13 cellular contexts compared by ENCODE assay signal in genomic region chr15:72338617-72339321, GRCh38. TPM values are rescaled to one million over a fixed set of nuclear protein-coding genes. Genes with fewer than 3 reads are reported as not detected.
A peak's percentile ranks its signal among the peaks of the same experiment; 100 is the strongest.
DNase-seq lines count a peak whose midpoint lies in the region; TF ChIP-seq lines count a peak whose summit lies in the region.
"Had no signal": no experiment of that assay in that cellular context is flagged by ENCODE, and none has a peak within 500 bp of the region (broad histone marks: within the 10 kb centered on the region; RNA-seq: fewer than 3 reads in every experiment).

No MANE protein-coding gene starts in this region.

- H2BK120ac ChIP-seq in H9 (ENCODE audit: low read depth, low read length, poor library complexity, severe bottlenecking), result no peak overlapping the region

- H3K27me3 Mint-ChIP-seq in H9 (ENCODE audit: low read depth), result no peaks in the 10 kb centered on the region
- H3K27me3 Mint-ChIP-seq: CD8-positive, alpha-beta memory T cell had no signal

- H2BK20ac ChIP-seq in H9 (ENCODE audit: low read depth, low read length, poor library complexity, severe bottlenecking), result no peak overlapping the region

- H3K27me3 ChIP-seq in osteoblast (ENCODE audit: insufficient read depth, low read length) (no peaks in the 10 kb centered on the region), H9 (ENCODE audit: insufficient read depth, low read length) (no peaks in the 10 kb centered on the region)
- H3K27me3 ChIP-seq: foreskin keratinocyte had no signal

- no peaks in the 10 kb centered on the region for H3K36me3 ChIP-seq in osteoblast (ENCODE audit: insufficient read depth, low read length)

- no peak overlapping the region for H3K18ac ChIP-seq in H9 (ENCODE audit: insufficient read length, low read depth, low read length)

- peak overlapping the region; percentile 80 for H3K27ac ChIP-seq in osteoblast (ENCODE audit: low read depth, low read length)
- H3K27ac ChIP-seq in H9 (ENCODE audit: insufficient read length, low read depth, low read length), result no peak overlapping the region
- H3K27ac ChIP-seq: foreskin keratinocyte had no signal

- no peaks in the 10 kb centered on the region for H3K79me1 ChIP-seq in H9 (ENCODE audit: insufficient read depth, low read depth, low read length, poor library complexity, severe bottlenecking)

- H2BK12ac ChIP-seq in H9 (ENCODE audit: insufficient read length, low read depth, low read length), result no peak overlapping the region

- no peak overlapping the region for H2AFZ ChIP-seq in osteoblast (ENCODE audit: low read length)
- no peak overlapping the region for H2AFZ ChIP-seq in H9 (ENCODE audit: low read length)

- H3K4me2 ChIP-seq in osteoblast (ENCODE audit: insufficient read depth, low read length) (peak overlapping the region; percentile 44), H9 (ENCODE audit: insufficient read depth, insufficient read length, low read length) (no peak overlapping the region)

- H3K4me3 ChIP-seq in osteoblast (ENCODE audit: insufficient read depth, low read length), result peak overlapping the region; percentile 0

- peaks cover 7 to 10% of the 10 kb centered on the region in 2 experiments for H3K4me1 Mint-ChIP-seq in H9
- H3K4me1 Mint-ChIP-seq: CD8-positive, alpha-beta memory T cell had no signal

- no peak overlapping the region for H4K5ac ChIP-seq in H9 (ENCODE audit: insufficient read length, low read depth, low read length)

- no peak overlapping the region for H3K56ac ChIP-seq in H9 (ENCODE audit: insufficient read length, low read depth, low read length)

- H3K4ac ChIP-seq in H9 (ENCODE audit: low read depth, low read length), result no peak overlapping the region

- no peak overlapping the region for H2BK5ac ChIP-seq in H9 (ENCODE audit: insufficient read length, low read length)

- no peak overlapping the region for H3K9ac ChIP-seq in H9 (ENCODE audit: extremely low read depth, insufficient read length, low read length)

- H2AK5ac ChIP-seq in H9 (ENCODE audit: insufficient read length, low read length), result no peak overlapping the region

- H3T11ph ChIP-seq in H9 (ENCODE audit: low read length), result no peak overlapping the region

- DNase-seq in AG08396 (ENCODE audit: low spot score) (peak; percentile 60), MV-4-11 (lab: John Stamatoyannopoulos, UW) (peak; percentile 89), fibroblast of peridontal ligament (ENCODE audit: extremely low read depth) (peak; percentile 98), osteoblast (ENCODE audit: insufficient read length, low spot score, missing footprints) (no peak), NCI-H69 (lab: John Stamatoyannopoulos, UW) (no peak), DMS 273 treated with DMSO at 0.1 percent for 48 hours (lab: John Stamatoyannopoulos, UW) (no peak), putamen (ENCODE audit: low spot score) (no peak), H9 (no peak)
- DNase-seq: activated CD8-positive, alpha-beta memory T cell treated with anti-CD3 and anti-CD28 coated beads, Interleukin-2, amount 50 U/mL, for 48 hours; CD8-positive, alpha-beta memory T cell; NCI-H1417 treated with DMSO at 0.1 percent for 48 hours had no signal

- no peaks in the 10 kb centered on the region for H3K9me3 Mint-ChIP-seq in H9
- H3K9me3 Mint-ChIP-seq: T-helper 1 cell treated with Interleukin-12 subunit alpha and Interleukin-12 subunit beta and Interleukin-4 antibody, amounts not matched to agents 30 μg/mL and 1 μg/mL, for 36 hours had no signal

- H3K23ac ChIP-seq in H9 (ENCODE audit: insufficient read length, low read depth, low read length), result no peak overlapping the region

- H3K27ac Mint-ChIP-seq in H9, result peak overlapping the region in 1 of 3 experiments; percentile 38; a peak in 2 of 7 replicates
- H3K27ac Mint-ChIP-seq: CD8-positive, alpha-beta memory T cell; T-helper 1 cell treated with Interleukin-12 subunit alpha and Interleukin-12 subunit beta and Interleukin-4 antibody, amounts not matched to agents 30 μg/mL and 1 μg/mL, for 36 hours had no signal

- no peaks in the 10 kb centered on the region for H3K23me2 ChIP-seq in H9 (ENCODE audit: insufficient read length, low read depth, low read length, poor library complexity, severe bottlenecking)

- H3K79me2 ChIP-seq in osteoblast (ENCODE audit: insufficient read depth, low read length) (no peaks in the 10 kb centered on the region), H9 (ENCODE audit: insufficient read depth, low read length) (no peaks in the 10 kb centered on the region)

- TF ChIP-seq CTCF in osteoblast (IDR thresholded peaks at IDR 0.05; ENCODE audit: extremely low read depth, low read depth, low read length), result no peak
- TF ChIP-seq CTCF in H9 (conservative IDR thresholded peaks at IDR 0.05), result no peak

- H2BK15ac ChIP-seq in H9 (ENCODE audit: low read depth, low read length), result no peak overlapping the region

- H4K8ac ChIP-seq in H9 (replicated peaks; ENCODE audit: insufficient read length, low read depth, low read length), result no peak overlapping the region

- H3K4me1 ChIP-seq in osteoblast (ENCODE audit: insufficient read depth, low read length), result peaks cover 18% of the 10 kb centered on the region
- H3K4me1 ChIP-seq in H9 (ENCODE audit: insufficient read depth, low read length), result no peaks in the 10 kb centered on the region
- H3K4me1 ChIP-seq: foreskin keratinocyte had no signal

- 0 out of 7 replicates have a peak, but pooled peaks cover 0 to 3% (median 0%) of the 10 kb centered on the region in 3 experiments for H3K36me3 Mint-ChIP-seq in H9 (ENCODE audit: insufficient read depth in 1 of 3, low read depth in 3 of 3)

- no CpG with 5 or more reads among the region's 9 CpGs for WGBS in H9 (ENCODE audit: extremely low coverage, insufficient read length, low lambda C conversion rate)

- no peak overlapping the region for H3K14ac ChIP-seq in H9 (ENCODE audit: insufficient read depth, low read length)

- no peaks in the 10 kb centered on the region for H4K20me1 ChIP-seq in osteoblast (ENCODE audit: insufficient read depth, low read length)
- no peaks in the 10 kb centered on the region for H4K20me1 ChIP-seq in H9 (ENCODE audit: control insufficient read depth, insufficient read depth, insufficient read length)

- no peaks in the 10 kb centered on the region for H3K9me3 ChIP-seq in osteoblast (ENCODE audit: low read depth, low read length)
- no peaks in the 10 kb centered on the region for H3K9me3 ChIP-seq in H9 (ENCODE audit: control insufficient read depth, low read depth, low read length)

- no peak overlapping the region for H3K4me3 Mint-ChIP-seq in H9
- H3K4me3 Mint-ChIP-seq: CD8-positive, alpha-beta memory T cell; T-helper 1 cell treated with Interleukin-12 subunit alpha and Interleukin-12 subunit beta and Interleukin-4 antibody, amounts not matched to agents 30 μg/mL and 1 μg/mL, for 36 hours had no signal

- H4K91ac ChIP-seq in H9 (ENCODE audit: insufficient read length, low read depth, low read length), result no peak overlapping the region

RNA-seq across cellular contexts. Expression of gene CELF6, which starts 18.8 kb away (rescaled TPM):
- total RNA-seq in osteoblast (0.36 and 0.59 TPM in 2 replicates), H9 (2021) (0.13 and 0.18 TPM in 2 replicates)

RNA-seq across cellular contexts. Expression of gene HEXA, which starts 37.0 kb away (rescaled TPM):
- total RNA-seq in osteoblast (122 and 146 TPM in 2 replicates), H9 (2021) (54.7 and 58.9 TPM in 2 replicates)

RNA-seq across cellular contexts. Expression of gene TMEM202, which starts 59.3 kb away (rescaled TPM):
- not detected in 2 replicates for total RNA-seq in osteoblast
- not detected in 2 replicates for total RNA-seq in H9 (2021)
- total RNA-seq: CD8-positive, alpha-beta memory T cell; foreskin keratinocyte had no signal

Comparison
In these comparisons a context has a peak if more than half of its experiments do, and no peak if none do; other contexts are left out.
1. DNase-seq: peak in AG08396 (single experiment), MV-4-11 (single experiment) and fibroblast of peridontal ligament (single experiment); none in osteoblast (single experiment), NCI-H69 (single experiment), DMS 273 treated with DMSO at 0.1 percent for 48 hours (single experiment), putamen (single experiment) and H9 (single experiment).